In genomic region chr5:76855961-76856360, GRCh38 we compare ENCODE assay signal across 9 cellular contexts. TPM values are rescaled to one million over a fixed set of nuclear protein-coding genes. Genes with fewer than 3 reads are reported as not detected.
DNase-seq lines count a peak whose midpoint lies in the region; ATAC-seq and TF ChIP-seq lines count a peak whose summit lies in the region.
"Had no signal": no experiment of that assay in that cellular context is flagged by ENCODE, and none has a peak within 500 bp of the region (broad histone marks: within the 10 kb centered on the region; RNA-seq: fewer than 3 reads in every experiment).

No MANE protein-coding gene starts in this region.

- peaks cover 30% of the 10 kb centered on the region for H3K4me1 ChIP-seq in OCI-LY1 (ENCODE audit: insufficient read depth, low read length, severe bottlenecking)

- CTCF ChIA-PET in RWPE1 (lab: Yijun Ruan, JAX): no interaction called here

- TF ChIP-seq CTCF in OCI-LY1 (IDR thresholded peaks at IDR 0.05; ENCODE audit: low read length) (peak; percentile 7; the same call in 1 of the 2 replicates), RWPE1 (conservative IDR thresholded peaks at IDR 0.05; ENCODE audit: low read depth) (no peak)

- no peaks in the 10 kb centered on the region for H3F3A ChIP-seq in OCI-LY1 (ENCODE audit: insufficient read depth, low read length)

- peaks cover 0 to 16% of the 10 kb centered on the region in 2 donors for H3K9me3 Mint-ChIP-seq in activated naive CD4-positive, alpha-beta T cell treated with anti-CD3 and anti-CD28 coated beads, Interleukin-2, amount 50 U/mL, for 72 hours

- H3K9ac ChIP-seq in OCI-LY1 (ENCODE audit: low read length): no peak overlapping the region

- H4K20me1 ChIP-seq in OCI-LY1 (ENCODE audit: insufficient read depth, low read length): no peaks in the 10 kb centered on the region

- no peak overlapping the region for H3K4me3 ChIP-seq in OCI-LY1 (ENCODE audit: low read depth, low read length, poor library complexity, severe bottlenecking)
- H3K4me3 ChIP-seq: cardiac muscle cell had no signal

- POLR2A ChIA-PET in RWPE1 (lab: Yijun Ruan, JAX; ENCODE audit: low non-redundant PET): no interaction called here

- DNase-seq in activated naive CD4-positive, alpha-beta T cell treated with anti-CD3 and anti-CD28 coated beads, Interleukin-2, amount 50 U/mL, for 72 hours (ENCODE audit: low spot score in 2 of 2): peak in 1 of 2 donors; percentile 15
- DNase-seq in stimulated activated CD4-positive, alpha-beta T cell treated with anti-CD3 and anti-CD28 coated beads, Interleukin-2, amount 100 ng/mL, for 24 hours: peak; percentile 9 to 27
- DNase-seq in RWPE1 (ENCODE audit: low spot score) (no peak), NCI-H2196 (lab: John Stamatoyannopoulos, UW; ENCODE audit: unreplicated experiment) (no peak), NCI-H1930 (lab: John Stamatoyannopoulos, UW) (no peak), GOT3 (lab: John Stamatoyannopoulos, UW) (no peak)

- peak overlapping the region; percentile 78; the same call in 1 of the 2 replicates for H2AFZ ChIP-seq in OCI-LY1 (ENCODE audit: low read length)

- peak overlapping the region; percentile 70 to 87 for H3K27ac Mint-ChIP-seq in activated naive CD4-positive, alpha-beta T cell treated with anti-CD3 and anti-CD28 coated beads, Interleukin-2, amount 50 U/mL, for 72 hours

- no peaks in the 10 kb centered on the region for H3K27me3 ChIP-seq in OCI-LY1 (ENCODE audit: insufficient read depth, low read length)
- H3K27me3 ChIP-seq: cardiac muscle cell had no signal

- H3K36me3 Mint-ChIP-seq in activated naive CD4-positive, alpha-beta T cell treated with anti-CD3 and anti-CD28 coated beads, Interleukin-2, amount 50 U/mL, for 72 hours: peaks cover 0 to 29% of the 10 kb centered on the region in 2 donors

- peak overlapping the region; percentile 50 for H3K27ac ChIP-seq in OCI-LY1 (ENCODE audit: low read depth, low read length, poor library complexity, severe bottlenecking)
- no peak overlapping the region for H3K27ac ChIP-seq in RWPE1
- H3K27ac ChIP-seq: cardiac muscle cell had no signal

- peak; percentile 59 for ATAC-seq in GM18909 (IDR thresholded peaks at IDR 0.05; ENCODE audit: poor library complexity, unreplicated experiment)
- peak; percentile 89 to 92 for ATAC-seq in activated naive CD4-positive, alpha-beta T cell treated with anti-CD3 and anti-CD28 coated beads, Interleukin-2, amount 50 U/mL, for 72 hours

- H3K9me2 ChIP-seq in OCI-LY1 (ENCODE audit: low read depth, low read length): no peaks in the 10 kb centered on the region

- no peaks in the 10 kb centered on the region for H3K9me3 ChIP-seq in OCI-LY1 (ENCODE audit: low read length)

- no peak overlapping the region; the same call in 1 of the 2 replicates for H3K4me2 ChIP-seq in OCI-LY1 (ENCODE audit: low read length)

- H3K79me2 ChIP-seq in OCI-LY1 (ENCODE audit: insufficient read depth, low read length): no peaks in the 10 kb centered on the region

- peaks cover 7% of the 10 kb centered on the region; the same call in 1 of the 2 replicates for H3K36me3 ChIP-seq in OCI-LY1 (ENCODE audit: insufficient read depth, low read length)
- H3K36me3 ChIP-seq: cardiac muscle cell had no signal

RNA-seq across cellular contexts. Expression of gene S100Z, which starts 6.1 kb away (rescaled TPM):
- total RNA-seq in activated naive CD4-positive, alpha-beta T cell treated with anti-CD3 and anti-CD28 coated beads, Interleukin-2, amount 50 U/mL, for 72 hours: 1 to 10 TPM in 1 of 2 donors, under 1 TPM in 1; 0.75 to 4.1 TPM

RNA-seq across cellular contexts. Expression of gene F2RL1, which starts 37.1 kb away (rescaled TPM):
- total RNA-seq in activated naive CD4-positive, alpha-beta T cell treated with anti-CD3 and anti-CD28 coated beads, Interleukin-2, amount 50 U/mL, for 72 hours: 1 to 10 TPM in 1 of 2 donors, under 1 TPM in 1; 0.46 to 2.0 TPM
- total RNA-seq: cardiac muscle cell had no signal

Comparison
In these comparisons a context has a peak if more than half of its experiments do, and no peak if none do; other contexts are left out.
1. DNase-seq: peak in stimulated activated CD4-positive, alpha-beta T cell treated with anti-CD3 and anti-CD28 coated beads, Interleukin-2, amount 100 ng/mL, for 24 hours (2 of 2); none in RWPE1 (single experiment), NCI-H2196 (single experiment), NCI-H1930 (0 of 2) and GOT3 (single experiment).